ENCODE assay signal across 27 cellular contexts in genomic region chr18:48609820-48610815, GRCh38.
DNase-seq lines count a peak whose midpoint lies in the region; ATAC-seq lines count a peak whose summit lies in the region.
"Had no signal": no experiment of that assay in that cellular context is flagged by ENCODE, and none has a peak within 500 bp of the region (broad histone marks: within the 10 kb centered on the region; RNA-seq: fewer than 3 reads in every experiment).

No MANE protein-coding gene starts in this region.

- H3K14ac ChIP-seq in trophoblast cell (ENCODE audit: low read length) = no peak overlapping the region

- no peak overlapping the region for H2AFZ ChIP-seq in trophoblast cell (ENCODE audit: insufficient read depth, low read length, poor library complexity)
- H2AFZ ChIP-seq: neural progenitor cell had no signal

- no peak overlapping the region for H4K5ac ChIP-seq in mesendoderm (ENCODE audit: low read length)

- peak; percentile 35 for ATAC-seq in esophagus mucosa
- no peak for ATAC-seq in GM21825 (IDR thresholded peaks at IDR 0.05; ENCODE audit: unreplicated experiment)
- ATAC-seq: activated T-helper 17 cell treated with anti-CD3 and anti-CD28 coated beads, Interleukin-2, amount 50 U/mL, for 72 hours; CD8-positive, alpha-beta T cell; GM12878; mucosa of descending colon; stimulated activated effector memory CD8-positive, alpha-beta T cell treated with anti-CD3 and anti-CD28 coated beads, Interleukin-12 subunit alpha, Interleukin-12 subunit beta, amount 100 ng/mL, for 72 hours had no signal

- H2AK5ac ChIP-seq in trophoblast cell (ENCODE audit: low read length) = no peak overlapping the region
- no peak overlapping the region for H2AK5ac ChIP-seq in mesendoderm (ENCODE audit: low read length)

- H3K36me3 ChIP-seq in trophoblast cell (ENCODE audit: control insufficient read depth in 1 of 2, insufficient read depth in 2 of 2, low read length in 2 of 2) (no peaks in the 10 kb centered on the region), mesendoderm (ENCODE audit: control insufficient read depth, insufficient read depth, low read length) (no peaks in the 10 kb centered on the region)
- H3K36me3 ChIP-seq: neural progenitor cell, Peyer's patch had no signal

- H3K4me3 ChIP-seq in trophoblast cell (ENCODE audit: low read depth, low read length) (no peak overlapping the region), mesendoderm (ENCODE audit: low read length) (no peak overlapping the region)
- H3K4me3 ChIP-seq: GM12878, mucosa of descending colon, neural progenitor cell, Peyer's patch, skin epidermis had no signal

- no peak overlapping the region for H3K18ac ChIP-seq in trophoblast cell (ENCODE audit: low read length)
- no peak overlapping the region for H3K18ac ChIP-seq in mesendoderm (ENCODE audit: low read length)

- no peak overlapping the region for H3K27ac ChIP-seq in trophoblast cell (ENCODE audit: low read depth, low read length)
- no peak overlapping the region for H3K27ac ChIP-seq in mesendoderm (ENCODE audit: low read depth, low read length)
- H3K27ac ChIP-seq: neural progenitor cell, Peyer's patch, skin epidermis, VCaP had no signal

- H3K4me2 ChIP-seq in trophoblast cell (ENCODE audit: low read length) (no peak overlapping the region), mesendoderm (ENCODE audit: low read length) (no peak overlapping the region)
- H3K4me2 ChIP-seq: neural progenitor cell had no signal

- no peak overlapping the region for H2BK5ac ChIP-seq in trophoblast cell (ENCODE audit: low read depth, low read length, poor library complexity)
- no peak overlapping the region for H2BK5ac ChIP-seq in mesendoderm (ENCODE audit: low read length)

- DNase-seq in COR-L47 (lab: John Stamatoyannopoulos, UW) (peak; percentile 3), M059J (ENCODE audit: low read depth) (peak; percentile 88), trophoblast cell (peak; percentile 96), mesendoderm (no peak)
- no peak for DNase-seq in activated naive CD4-positive, alpha-beta T cell treated with Interleukin-2 at 50 U/mL for 16 hours
- no peak for DNase-seq in effector CD8-positive, alpha-beta T cell (lab: John Stamatoyannopoulos, UW)
- DNase-seq: activated CD8-positive, alpha-beta memory T cell treated with anti-CD3 and anti-CD28 coated beads, Interleukin-2, amount 50 U/mL, for 4 hours; activated naive CD8-positive, alpha-beta T cell treated with anti-CD3 and anti-CD28 coated beads for 36 hours; CD8-positive, alpha-beta T cell; DMS53; endodermal cell; mucosa of descending colon; NCI-H1417; NCI-H2081 treated with DMSO at 0.1 percent for 48 hours; NCI-H446; NK-92 treated with Interleukin-12 subunit alpha and Interleukin-12 subunit beta, amount 100 ng/mL, for 24 hours; Peyer's patch; stimulated activated CD4-positive, alpha-beta T cell treated with anti-CD3 and anti-CD28 coated beads, Interleukin-2, amount 100 ng/mL, for 24 hours; T-helper 2 cell had no signal

- H3K56ac ChIP-seq in mesendoderm (ENCODE audit: low read length) = no peak overlapping the region

- H3K79me1 ChIP-seq in trophoblast cell (ENCODE audit: low read length) = no peaks in the 10 kb centered on the region
- H3K79me1 ChIP-seq in mesendoderm (ENCODE audit: low read length) = peaks cover 6% of the 10 kb centered on the region

- H3K79me2 ChIP-seq in trophoblast cell (ENCODE audit: control insufficient read depth, insufficient read depth, low read length, poor library complexity) (no peaks in the 10 kb centered on the region), mesendoderm (ENCODE audit: control insufficient read depth, insufficient read depth, low read length) (no peaks in the 10 kb centered on the region)

- H3K9ac ChIP-seq in trophoblast cell (ENCODE audit: low read length) = no peak overlapping the region
- no peak overlapping the region for H3K9ac ChIP-seq in mesendoderm (ENCODE audit: low read length)
- H3K9ac ChIP-seq: neural progenitor cell had no signal

- no peak overlapping the region for H4K8ac ChIP-seq in trophoblast cell (ENCODE audit: low read depth, low read length)
- H4K8ac ChIP-seq in mesendoderm (ENCODE audit: low read depth, low read length) = no peak overlapping the region

- no peaks in the 10 kb centered on the region for H3K27me3 ChIP-seq in trophoblast cell (ENCODE audit: insufficient read depth, low read length)
- no peaks in the 10 kb centered on the region for H3K27me3 ChIP-seq in mesendoderm (ENCODE audit: insufficient read depth, low read length, poor library complexity)
- H3K27me3 ChIP-seq: neural progenitor cell, Peyer's patch had no signal

- no peak overlapping the region for H2BK12ac ChIP-seq in trophoblast cell (ENCODE audit: low read length)

- H3K23ac ChIP-seq in trophoblast cell (ENCODE audit: low read length) = no peak overlapping the region
- H3K23ac ChIP-seq in mesendoderm (ENCODE audit: low read length) = no peak overlapping the region

- H2BK120ac ChIP-seq in trophoblast cell (ENCODE audit: insufficient read depth, low read length, poor library complexity) (no peak overlapping the region), mesendoderm (ENCODE audit: low read depth, low read length) (no peak overlapping the region)

- no peak overlapping the region for H3K4ac ChIP-seq in trophoblast cell (ENCODE audit: low read depth, low read length)
- H3K4ac ChIP-seq in mesendoderm (ENCODE audit: low read depth, low read length) = no peak overlapping the region

- H2BK15ac ChIP-seq in mesendoderm (replicated peaks; ENCODE audit: low read depth) = no peak overlapping the region

- peaks cover 0 to 5% of the 10 kb centered on the region in 2 experiments for H3K4me1 ChIP-seq in trophoblast cell (ENCODE audit: control insufficient read depth in 1 of 2, insufficient read depth in 2 of 2, low read length in 2 of 2)
- H3K4me1 ChIP-seq in mesendoderm (ENCODE audit: control insufficient read depth, low read depth, low read length) = peaks cover 3% of the 10 kb centered on the region

- H4K91ac ChIP-seq in trophoblast cell (ENCODE audit: low read depth, low read length) = no peak overlapping the region

- WGBS in trophoblast cell (ENCODE audit: extremely low coverage, insufficient coverage, insufficient read length) = no CpG with 5 or more reads among the region's 17 CpGs
- no CpG with 5 or more reads among the region's 17 CpGs for WGBS in mesendoderm (ENCODE audit: extremely low coverage, insufficient coverage, low lambda C conversion rate)

- H3K9me3 ChIP-seq in trophoblast cell (ENCODE audit: insufficient read depth, low read depth, low read length) = peaks cover 2% of the 10 kb centered on the region
- H3K9me3 ChIP-seq: mucosa of descending colon, Peyer's patch had no signal

- H4K12ac ChIP-seq in trophoblast cell (ENCODE audit: low read depth, low read length) = no peak overlapping the region

Comparison
In these comparisons a context has a peak if more than half of its experiments do, and no peak if none do; other contexts are left out.
1. DNase-seq: peak in COR-L47 (single experiment), M059J (single experiment) and trophoblast cell (2 of 2); none in activated naive CD4-positive, alpha-beta T cell treated with Interleukin-2 at 50 U/mL for 16 hours (single experiment), mesendoderm (single experiment) and effector CD8-positive, alpha-beta T cell (single experiment).